26 cellular contexts compared by ENCODE assay signal in genomic region chr6:99270852-99271251, GRCh38.
"Had no signal": no experiment of that assay in that cellular context is flagged by ENCODE, and none has a peak within 500 bp of the region (broad histone marks: within the 10 kb centered on the region; RNA-seq: fewer than 3 reads in every experiment).

No MANE protein-coding gene starts in this region.

- H3K9me3 ChIP-seq: esophagus squamous epithelium, suprapubic skin, tibial artery, upper lobe of right lung had no signal

- H3K4me1 ChIP-seq: breast epithelium, esophagus squamous epithelium, left ventricle myocardium inferior, suprapubic skin, tibial artery, upper lobe of right lung had no signal

- ATAC-seq: activated CD4-positive, CD25-positive, alpha-beta regulatory T cell treated with anti-CD3 and anti-CD28 coated beads, Interleukin-2, amount 50 U/mL, for 24 hours; natural killer cell treated with Interleukin-12 subunit alpha and Interleukin-12 subunit beta and Interleukin-15 and Interleukin-18, amount 100 ng/mL, for 72 hours; sciatic nerve; stimulated activated memory B cell treated with anti-CD40 and anti-IgM and Interleukin-4, amounts not matched to agents 10 μg/mL and 1 μg/mL and 100 μg/mL, for 72 hours; stimulated activated naive CD8-positive, alpha-beta T cell treated with anti-CD3 and anti-CD28 coated beads, Interleukin-15, amount 100 ng/mL, for 72 hours; T-helper 17 cell; upper lobe of right lung had no signal

- H3K36me3 ChIP-seq: breast epithelium, esophagus squamous epithelium, left ventricle myocardium inferior, suprapubic skin, tibial artery, upper lobe of right lung, WERI-Rb-1 had no signal

- H3K27ac ChIP-seq: breast epithelium, epithelial cell of prostate, esophagus squamous epithelium, left ventricle myocardium inferior, suprapubic skin, tibial artery, upper lobe of right lung, WERI-Rb-1 had no signal

- H3K27me3 ChIP-seq: breast epithelium, esophagus squamous epithelium, suprapubic skin, tibial artery, upper lobe of right lung had no signal

- H3K4me3 ChIP-seq: breast epithelium, esophagus squamous epithelium, left ventricle myocardium inferior, lung, suprapubic skin, tibial artery, upper lobe of right lung had no signal

- DNase-seq: activated CD4-positive, alpha-beta T cell treated with anti-CD3 and anti-CD28 coated beads for 48 hours; activated CD4-positive, alpha-beta T cell treated with anti-CD3 and anti-CD28 coated beads, Interleukin-2, amount 50 U/mL, for 48 hours; activated CD8-positive, alpha-beta memory T cell treated with anti-CD3 and anti-CD28 coated beads, Interleukin-2, amount 50 U/mL, for 4 hours; activated effector memory CD4-positive, alpha-beta T cell treated with anti-CD3 and anti-CD28 coated beads, Interleukin-2, amount 50 U/mL, for 16 hours; activated naive CD4-positive, alpha-beta T cell treated with anti-CD3 and anti-CD28 coated beads, Interleukin-2, amount 50 U/mL, for 16 hours; activated T-cell treated with anti-CD3 and anti-CD28 coated beads, Interleukin-2, amount 50 U/mL, for 1 hour; esophagus squamous epithelium; left ventricle myocardium inferior; mesendoderm; small intestine; stimulated activated CD4-positive, alpha-beta T cell treated with anti-CD3 and anti-CD28 coated beads, Interleukin-4, amount 100 ng/mL, for 4 hours; stimulated activated CD8-positive, alpha-beta memory T cell treated with anti-CD3 and anti-CD28 coated beads, Interleukin-4, amount 100 ng/mL, for 48 hours; stimulated activated naive CD8-positive, alpha-beta T cell treated with anti-CD3 and anti-CD28 coated beads, Interleukin-15, amount 100 ng/mL, for 72 hours; T-helper 17 cell; T1000; tibial artery; upper lobe of right lung; WERI-Rb-1 had no signal
